In genomic region chr20:49890651-49891361, GRCh38 we compare ENCODE assay signal across 16 cellular contexts. TPM values are rescaled to one million over a fixed set of nuclear protein-coding genes. Genes with fewer than 3 reads are reported as not detected.
DNase-seq lines count a peak whose midpoint lies in the region; ATAC-seq, FAIRE-seq and TF ChIP-seq lines count a peak whose summit lies in the region.
"Had no signal": no experiment of that assay in that cellular context is flagged by ENCODE, and none has a peak within 500 bp of the region (broad histone marks: within the 10 kb centered on the region; RNA-seq: fewer than 3 reads in every experiment).

No MANE protein-coding gene starts in this region.

- H3K27ac ChIP-seq in H1 (ENCODE audit: low read depth, low read length) (no peak overlapping the region), uterus (peak overlapping the region; percentile 58 to 68)
- no peak overlapping the region for H3K27ac ChIP-seq in naive thymus-derived CD4-positive, alpha-beta T cell (ENCODE audit: low read depth, low read length)
- H3K27ac ChIP-seq: gastrocnemius medialis had no signal

- no peak for TF ChIP-seq POLR2A in H1 (IDR thresholded peaks at IDR 0.05; ENCODE audit: control extremely low read depth in 1 of 2, low read depth in 2 of 2, low read length in 2 of 2)
- TF ChIP-seq POLR2A in uterus (IDR thresholded peaks at IDR 0.05) = no peak

- peak overlapping the region; percentile 40 for H3K27ac Mint-ChIP-seq in stimulated activated naive CD8-positive, alpha-beta T cell treated with anti-CD3 and anti-CD28 coated beads, Interleukin-15, Interleukin-2, amounts not matched to agents 100 ng/mL and 50 ng/mL, for 24 hours
- H3K27ac Mint-ChIP-seq in stimulated activated naive CD8-positive, alpha-beta T cell treated with anti-CD3 and anti-CD28 coated beads, Interleukin-15, amount 100 ng/mL, for 72 hours = peak overlapping the region in 1 of 2 donors; percentile 40
- H3K27ac Mint-ChIP-seq in naive thymus-derived CD4-positive, alpha-beta T cell = peak overlapping the region in 1 of 9 donors; percentile 41
- no peak overlapping the region for H3K27ac Mint-ChIP-seq in activated T-helper 17 cell treated with anti-CD3 and anti-CD28 coated beads, Interleukin-2, amount 50 U/mL, for 72 hours
- no peak overlapping the region for H3K27ac Mint-ChIP-seq in stimulated activated memory B cell treated with anti-CD40 and anti-IgM and Interleukin-4, amounts not matched to agents 10 μg/mL and 1 μg/mL and 100 μg/mL, for 72 hours
- H3K27ac Mint-ChIP-seq: activated naive CD8-positive, alpha-beta T cell treated with anti-CD3 and anti-CD28 coated beads, Interleukin-2, amount 50 U/mL, for 24 hours had no signal

- H3K36me3 ChIP-seq in H1 (ENCODE audit: control insufficient read depth in 2 of 4, insufficient read depth in 4 of 4, low read length in 3 of 4) (no peaks in the 10 kb centered on the region), uterus (no peaks in the 10 kb centered on the region)
- H3K36me3 ChIP-seq in naive thymus-derived CD4-positive, alpha-beta T cell (ENCODE audit: control insufficient read depth in 2 of 3, insufficient read depth in 3 of 3, low read length in 3 of 3) = peaks cover 0 to 25% (median 0%) of the 10 kb centered on the region in 3 experiments

- TF ChIP-seq CTCF in H1 (IDR thresholded peaks at IDR 0.05; ENCODE audit: control extremely low read depth in 1 of 3, insufficient read depth in 1 of 3, low read depth in 1 of 3, low read length in 3 of 3) (no peak), uterus (IDR thresholded peaks at IDR 0.05) (no peak)

- H2BK5ac ChIP-seq in H1 (ENCODE audit: low read depth, low read length) = no peak overlapping the region

- no peak for FAIRE-seq in H1 (lab: Jason Lieb, UNC)
- FAIRE-seq: GM12878, H54 had no signal

- ATAC-seq in stimulated activated naive CD8-positive, alpha-beta T cell treated with anti-CD3 and anti-CD28 coated beads, Interleukin-15, amount 100 ng/mL, for 72 hours = no peak
- peak; percentile 48 for ATAC-seq in naive thymus-derived CD4-positive, alpha-beta T cell
- ATAC-seq in activated T-helper 17 cell treated with anti-CD3 and anti-CD28 coated beads, Interleukin-2, amount 50 U/mL, for 72 hours (replicated peaks) = no peak
- ATAC-seq in HG02938 (IDR thresholded peaks at IDR 0.05; ENCODE audit: unreplicated experiment) = no peak
- no peak for ATAC-seq in stimulated activated memory B cell treated with anti-CD40 and anti-IgM and Interleukin-4, amounts not matched to agents 10 μg/mL and 1 μg/mL and 100 μg/mL, for 72 hours
- ATAC-seq: activated naive CD8-positive, alpha-beta T cell treated with anti-CD3 and anti-CD28 coated beads, Interleukin-2, amount 50 U/mL, for 24 hours; gastrocnemius medialis; GM12878 had no signal

- H4K8ac ChIP-seq in H1 (ENCODE audit: extremely low read depth, insufficient read depth, low read length) = peak overlapping the region; percentile 72; the same call in 1 of the 2 replicates

- H3K4ac ChIP-seq in H1 (replicated peaks; ENCODE audit: insufficient read length, low read depth, low read length) = no peak overlapping the region

- no peaks in the 10 kb centered on the region for H3K23me2 ChIP-seq in H1 (ENCODE audit: low read depth, low read length)

- 0 out of 2 replicates have a peak overlapping the region, but pooled peaks have one; percentile 10 for H2AK5ac ChIP-seq in H1 (ENCODE audit: low read depth, low read length)

- no peaks in the 10 kb centered on the region for H3K79me1 ChIP-seq in H1 (ENCODE audit: low read depth, low read length)

- no peaks in the 10 kb centered on the region for H3K27me3 Mint-ChIP-seq in stimulated activated naive CD8-positive, alpha-beta T cell treated with anti-CD3 and anti-CD28 coated beads, Interleukin-15, Interleukin-2, amounts not matched to agents 100 ng/mL and 50 ng/mL, for 24 hours
- no peaks in the 10 kb centered on the region for H3K27me3 Mint-ChIP-seq in stimulated activated naive CD8-positive, alpha-beta T cell treated with anti-CD3 and anti-CD28 coated beads, Interleukin-15, amount 100 ng/mL, for 72 hours
- no peaks in the 10 kb centered on the region for H3K27me3 Mint-ChIP-seq in naive thymus-derived CD4-positive, alpha-beta T cell
- no peaks in the 10 kb centered on the region for H3K27me3 Mint-ChIP-seq in activated T-helper 17 cell treated with anti-CD3 and anti-CD28 coated beads, Interleukin-2, amount 50 U/mL, for 72 hours
- H3K27me3 Mint-ChIP-seq in stimulated activated memory B cell treated with anti-CD40 and anti-IgM and Interleukin-4, amounts not matched to agents 10 μg/mL and 1 μg/mL and 100 μg/mL, for 72 hours = no peaks in the 10 kb centered on the region
- H3K27me3 Mint-ChIP-seq: activated naive CD8-positive, alpha-beta T cell treated with anti-CD3 and anti-CD28 coated beads, Interleukin-2, amount 50 U/mL, for 24 hours had no signal

- peaks cover 21% of the 10 kb centered on the region for H3K36me3 Mint-ChIP-seq in stimulated activated naive CD8-positive, alpha-beta T cell treated with anti-CD3 and anti-CD28 coated beads, Interleukin-15, Interleukin-2, amounts not matched to agents 100 ng/mL and 50 ng/mL, for 24 hours (ENCODE audit: low read depth)
- H3K36me3 Mint-ChIP-seq in naive thymus-derived CD4-positive, alpha-beta T cell = peaks cover 0 to 17% (median 4%) of the 10 kb centered on the region in 5 donors
- peaks cover 44% of the 10 kb centered on the region for H3K36me3 Mint-ChIP-seq in activated T-helper 17 cell treated with anti-CD3 and anti-CD28 coated beads, Interleukin-2, amount 50 U/mL, for 72 hours (ENCODE audit: low read depth)
- peaks cover 34% of the 10 kb centered on the region for H3K36me3 Mint-ChIP-seq in stimulated activated memory B cell treated with anti-CD40 and anti-IgM and Interleukin-4, amounts not matched to agents 10 μg/mL and 1 μg/mL and 100 μg/mL, for 72 hours

- no peak overlapping the region for H3K14ac ChIP-seq in H1 (ENCODE audit: insufficient read length)

- H3K4me2 ChIP-seq in H1 (ENCODE audit: insufficient read depth in 1 of 2, low read depth in 2 of 2, low read length in 2 of 2) = no peak overlapping the region

- no peak overlapping the region for H2AFZ ChIP-seq in H1 (ENCODE audit: low read length)

- no peak overlapping the region for H3K23ac ChIP-seq in H1 (ENCODE audit: insufficient read length)

- H3K4me3 ChIP-seq in H1 (ENCODE audit: extremely low read depth in 1 of 4, insufficient read depth in 2 of 4, low read depth in 3 of 4, low read length in 4 of 4) (no peak overlapping the region), uterus (no peak overlapping the region)
- H3K4me3 ChIP-seq in naive thymus-derived CD4-positive, alpha-beta T cell (ENCODE audit: low read length) = no peak overlapping the region
- H3K4me3 ChIP-seq: gastrocnemius medialis, GM12878 had no signal

- H3K18ac ChIP-seq in H1 (ENCODE audit: extremely low read depth, low read length) = no peak overlapping the region

- no peaks in the 10 kb centered on the region for H3K9me3 ChIP-seq in H1 (ENCODE audit: insufficient read depth in 2 of 2, low read depth in 1 of 2, low read length in 1 of 2)
- no peaks in the 10 kb centered on the region for H3K9me3 ChIP-seq in naive thymus-derived CD4-positive, alpha-beta T cell (ENCODE audit: control insufficient read depth in 2 of 3, low read length in 3 of 3)
- no peaks in the 10 kb centered on the region for H3K9me3 ChIP-seq in uterus
- H3K9me3 ChIP-seq: gastrocnemius medialis had no signal

- no peak overlapping the region for H2BK12ac ChIP-seq in H1 (ENCODE audit: low read depth, low read length)

- H3K56ac ChIP-seq in H1 (replicated peaks; ENCODE audit: insufficient read length, low read depth, low read length) = no peak overlapping the region

- CTCF ChIA-PET in H1 (lab: Charles Lee; ENCODE audit: partially characterized antibody) = interaction anchor here (0.5 to 12.8 kb wide), 22 partner anchors 16 to 659 kb away, joined by 3 to 199 read pairs (median 5); partner anchors contain the start of gene SLC9A8
- CTCF ChIA-PET in naive thymus-derived CD4-positive, alpha-beta T cell (lab: Charles Lee) = no interaction called here

- H3K27me3 ChIP-seq in H1 (replicated peaks in 1 of 4; ENCODE audit: control insufficient read depth in 3 of 4, extremely low read depth in 1 of 4, insufficient read depth in 3 of 4, low read length in 3 of 4) (no peaks in the 10 kb centered on the region), uterus (no peaks in the 10 kb centered on the region)
- H3K27me3 ChIP-seq in naive thymus-derived CD4-positive, alpha-beta T cell (ENCODE audit: control insufficient read depth in 2 of 2, insufficient read depth in 2 of 2, low read length in 2 of 2) = no peaks in the 10 kb centered on the region
- H3K27me3 ChIP-seq: gastrocnemius medialis had no signal

- no peak for TF ChIP-seq RAD21 in H1 (IDR thresholded peaks at IDR 0.05 in 1 of 2, conservative IDR thresholded peaks at IDR 0.05 in 1 of 2; ENCODE audit: low read depth in 2 of 2, low read length in 2 of 2)

- no peak for DNase-seq in stimulated activated naive CD8-positive, alpha-beta T cell treated with anti-CD3 and anti-CD28 coated beads, Interleukin-15, amount 100 ng/mL, for 72 hours
- DNase-seq in H1 (ENCODE audit: low read depth in 1 of 2, low spot score in 2 of 2) (no peak), uterus (peak in 1 of 2 donors; percentile 43)
- DNase-seq in naive thymus-derived CD4-positive, alpha-beta T cell = no peak
- DNase-seq: activated naive CD8-positive, alpha-beta T cell treated with anti-CD3 and anti-CD28 coated beads, Interleukin-2, amount 50 U/mL, for 24 hours; DMS53; NCI-H1092; NCI-H510A treated with DMSO at 0.1 percent for 48 hours; stimulated activated CD8-positive, alpha-beta memory T cell treated with anti-CD3 and anti-CD28 coated beads, Interleukin-4, amount 100 ng/mL, for 48 hours had no signal

- peak overlapping the region; percentile 15 for H4K91ac ChIP-seq in H1 (replicated peaks; ENCODE audit: insufficient read length, low read length)

- TF ChIP-seq EP300 in H1 (IDR thresholded peaks at IDR 0.05; ENCODE audit: borderline replicate concordance in 1 of 2, low read depth in 2 of 2, low read length in 2 of 2) = no peak

- no peak overlapping the region for H3K9ac ChIP-seq in H1 (replicated peaks in 1 of 4; ENCODE audit: extremely low read depth in 1 of 4, low read depth in 3 of 4, low read length in 3 of 4)

- no peak overlapping the region for H2BK20ac ChIP-seq in H1 (ENCODE audit: low read length)

- peaks cover 0 to 4% of the 10 kb centered on the region in 2 experiments for H4K20me1 ChIP-seq in H1 (replicated peaks in 1 of 2; ENCODE audit: control insufficient read depth in 1 of 2, insufficient read depth in 2 of 2, low read length in 2 of 2)

- no peak overlapping the region for H4K5ac ChIP-seq in H1 (ENCODE audit: insufficient read length, low read depth, low read length)

- POLR2A ChIA-PET in H1 (lab: Charles Lee; ENCODE audit: partially characterized antibody) = interaction anchor here (1.5 to 3.5 kb wide), 3 partner anchors 12 to 23 kb away, joined by 3 to 17 read pairs (median 7); partner anchors contain the start of gene SPATA2
- POLR2A ChIA-PET in naive thymus-derived CD4-positive, alpha-beta T cell (lab: Charles Lee) = no interaction called here

- H3K9me3 Mint-ChIP-seq in stimulated activated naive CD8-positive, alpha-beta T cell treated with anti-CD3 and anti-CD28 coated beads, Interleukin-15, Interleukin-2, amounts not matched to agents 100 ng/mL and 50 ng/mL, for 24 hours = no peaks in the 10 kb centered on the region
- no peaks in the 10 kb centered on the region for H3K9me3 Mint-ChIP-seq in stimulated activated naive CD8-positive, alpha-beta T cell treated with anti-CD3 and anti-CD28 coated beads, Interleukin-15, amount 100 ng/mL, for 72 hours
- H3K9me3 Mint-ChIP-seq in naive thymus-derived CD4-positive, alpha-beta T cell = no peaks in the 10 kb centered on the region
- H3K9me3 Mint-ChIP-seq in activated T-helper 17 cell treated with anti-CD3 and anti-CD28 coated beads, Interleukin-2, amount 50 U/mL, for 72 hours = no peaks in the 10 kb centered on the region
- H3K9me3 Mint-ChIP-seq in stimulated activated memory B cell treated with anti-CD40 and anti-IgM and Interleukin-4, amounts not matched to agents 10 μg/mL and 1 μg/mL and 100 μg/mL, for 72 hours = no peaks in the 10 kb centered on the region
- H3K9me3 Mint-ChIP-seq: activated naive CD8-positive, alpha-beta T cell treated with anti-CD3 and anti-CD28 coated beads, Interleukin-2, amount 50 U/mL, for 24 hours had no signal

- H3K4me1 ChIP-seq in H1 (replicated peaks in 1 of 4; ENCODE audit: control insufficient read depth in 3 of 4, insufficient read depth in 4 of 4, low read length in 3 of 4) = peaks cover 0 to 19% (median 11%) of the 10 kb centered on the region in 4 experiments; a peak in 5 of 7 replicates
- peaks cover 0 to 7% of the 10 kb centered on the region in 2 donors for H3K4me1 ChIP-seq in naive thymus-derived CD4-positive, alpha-beta T cell (ENCODE audit: control insufficient read depth in 2 of 2, insufficient read depth in 2 of 2, low read length in 2 of 2)
- peaks cover 0 to 6% of the 10 kb centered on the region in 2 donors for H3K4me1 ChIP-seq in uterus

- WGBS in H1 (ENCODE audit: extremely low coverage in 1 of 2, insufficient coverage in 1 of 2, insufficient read length in 1 of 2, insufficient replicate concordance in 2 of 2, low coverage in 1 of 2, low lambda C conversion rate in 2 of 2, missing lambda C conversion rate in 1 of 2), 2 experiments = 77% methylated on average over 17 of the region's 17 CpGs; no CpG with 5 or more reads in 1 of the 2 experiments

- intact Hi-C loops in naive thymus-derived CD4-positive, alpha-beta T cell (cut with micrococcal nuclease) = no loop called here
- intact Hi-C loops in uterus (cut with DNase I; ENCODE audit: low total_unique reads) = no loop called here

- H3K79me2 ChIP-seq in H1 (ENCODE audit: control insufficient read depth in 1 of 2, insufficient read depth in 2 of 2, low read length in 2 of 2) = no peaks in the 10 kb centered on the region

- no peak overlapping the region for H3K4me3 Mint-ChIP-seq in stimulated activated naive CD8-positive, alpha-beta T cell treated with anti-CD3 and anti-CD28 coated beads, Interleukin-15, Interleukin-2, amounts not matched to agents 100 ng/mL and 50 ng/mL, for 24 hours
- no peak overlapping the region for H3K4me3 Mint-ChIP-seq in stimulated activated naive CD8-positive, alpha-beta T cell treated with anti-CD3 and anti-CD28 coated beads, Interleukin-15, amount 100 ng/mL, for 72 hours
- H3K4me3 Mint-ChIP-seq in naive thymus-derived CD4-positive, alpha-beta T cell = no peak overlapping the region
- H3K4me3 Mint-ChIP-seq in activated T-helper 17 cell treated with anti-CD3 and anti-CD28 coated beads, Interleukin-2, amount 50 U/mL, for 72 hours = no peak overlapping the region
- H3K4me3 Mint-ChIP-seq in stimulated activated memory B cell treated with anti-CD40 and anti-IgM and Interleukin-4, amounts not matched to agents 10 μg/mL and 1 μg/mL and 100 μg/mL, for 72 hours = no peak overlapping the region
- H3K4me3 Mint-ChIP-seq: activated naive CD8-positive, alpha-beta T cell treated with anti-CD3 and anti-CD28 coated beads, Interleukin-2, amount 50 U/mL, for 24 hours had no signal

- H2BK120ac ChIP-seq in H1 (replicated peaks; ENCODE audit: low read depth, low read length) = no peak overlapping the region

- H2BK15ac ChIP-seq in H1 (ENCODE audit: low read length) = no peak overlapping the region

- peaks cover 41% of the 10 kb centered on the region for H3K4me1 Mint-ChIP-seq in stimulated activated naive CD8-positive, alpha-beta T cell treated with anti-CD3 and anti-CD28 coated beads, Interleukin-15, Interleukin-2, amounts not matched to agents 100 ng/mL and 50 ng/mL, for 24 hours (ENCODE audit: low read depth)
- peaks cover 43% of the 10 kb centered on the region for H3K4me1 Mint-ChIP-seq in stimulated activated naive CD8-positive, alpha-beta T cell treated with anti-CD3 and anti-CD28 coated beads, Interleukin-15, amount 100 ng/mL, for 72 hours
- peaks cover 4 to 33% (median 10%) of the 10 kb centered on the region in 7 donors for H3K4me1 Mint-ChIP-seq in naive thymus-derived CD4-positive, alpha-beta T cell
- H3K4me1 Mint-ChIP-seq in activated T-helper 17 cell treated with anti-CD3 and anti-CD28 coated beads, Interleukin-2, amount 50 U/mL, for 72 hours = peaks cover 27% of the 10 kb centered on the region
- peaks cover 36% of the 10 kb centered on the region for H3K4me1 Mint-ChIP-seq in stimulated activated memory B cell treated with anti-CD40 and anti-IgM and Interleukin-4, amounts not matched to agents 10 μg/mL and 1 μg/mL and 100 μg/mL, for 72 hours

RNA-seq across cellular contexts. Expression of gene SPATA2, which starts 24.5 kb away (rescaled TPM):
- total RNA-seq in H1 (2021; fragmentation: NEBNext Ultra II Directional; extraction: Animal tissue kit (Norgen Biotek cat#: 25700)) = 11.9 and 13.0 TPM in 2 replicates
- 11.0 and 15.4 TPM in 2 replicates for polyA plus RNA-seq in H1 (2011; rRNA removed)
- 6.4 TPM for polyA plus RNA-seq in H1 (2011; cell fraction: cytosol; rRNA removed)
- 7.7 TPM for polyA plus RNA-seq in H1 (2011; cell fraction: nucleus; rRNA removed)
- polyA plus RNA-seq in H1 (2012, experiment 1 of 2) = 10.4 to 11.7 TPM (median 11.1 TPM) in 4 replicates
- 12.2 TPM for polyA plus RNA-seq in H1 (2012, experiment 2 of 2)
- polyA plus RNA-seq in H1 (2013, experiment 1 of 2) = 10.6 TPM
- polyA plus RNA-seq in H1 (2013, experiment 2 of 2) = 10.6 TPM
- 6.1 and 8.1 TPM in 2 replicates for polyA minus RNA-seq in H1 (2011; rRNA and poly(A)+ RNA removed)
- polyA minus RNA-seq in H1 (2011; cell fraction: cytosol; rRNA and poly(A)+ RNA removed) = 6.4 TPM
- polyA minus RNA-seq in H1 (2011; cell fraction: nucleus; rRNA and poly(A)+ RNA removed) = 6.7 TPM
- total RNA-seq in naive thymus-derived CD4-positive, alpha-beta T cell = 10 to 100 TPM in 2 of 5 experiments, 1 to 10 TPM in 3; 9.0 to 18.4 (median 10.0) TPM
- 1 to 10 TPM; 2.7 to 7.4 TPM for polyA plus RNA-seq in naive thymus-derived CD4-positive, alpha-beta T cell
- 1 to 10 TPM; 2.4 to 9.2 (median 3.5) TPM for total RNA-seq in uterus
- total RNA-seq in activated T-helper 17 cell treated with anti-CD3 and anti-CD28 coated beads, Interleukin-2, amount 50 U/mL, for 72 hours = 10 to 100 TPM in 1 of 2 donors, 1 to 10 TPM in 1; 5.5 to 10.3 TPM

RNA-seq across cellular contexts. Expression of gene RNF114, which starts 45.4 kb away (rescaled TPM):
- 81.7 and 82.0 TPM in 2 replicates for total RNA-seq in H1 (2021; fragmentation: NEBNext Ultra II Directional; extraction: Animal tissue kit (Norgen Biotek cat#: 25700))
- 89.9 and 158 TPM in 2 replicates for polyA plus RNA-seq in H1 (2011; rRNA removed)
- polyA plus RNA-seq in H1 (2011; cell fraction: cytosol; rRNA removed) = 160 TPM
- 99.9 TPM for polyA plus RNA-seq in H1 (2011; cell fraction: nucleus; rRNA removed)
- 66.8 to 91.7 TPM (median 75.1 TPM) in 4 replicates for polyA plus RNA-seq in H1 (2012, experiment 1 of 2)
- 39.6 TPM for polyA plus RNA-seq in H1 (2012, experiment 2 of 2)
- 51.2 TPM for polyA plus RNA-seq in H1 (2013, experiment 1 of 2)
- polyA plus RNA-seq in H1 (2013, experiment 2 of 2) = 51.8 TPM
- polyA minus RNA-seq in H1 (2011; rRNA and poly(A)+ RNA removed) = 62.2 and 63.1 TPM in 2 replicates
- 69.6 TPM for polyA minus RNA-seq in H1 (2011; cell fraction: cytosol; rRNA and poly(A)+ RNA removed)
- 40.6 TPM for polyA minus RNA-seq in H1 (2011; cell fraction: nucleus; rRNA and poly(A)+ RNA removed)
- 100 to 1,000 TPM in 3 of 5 experiments, 10 to 100 TPM in 2; 67.1 to 113 (median 101) TPM for total RNA-seq in naive thymus-derived CD4-positive, alpha-beta T cell
- polyA plus RNA-seq in naive thymus-derived CD4-positive, alpha-beta T cell = 100 to 1,000 TPM; 130 to 143 TPM
- total RNA-seq in uterus = 100 to 1,000 TPM in 2 of 4 donors, 10 to 100 TPM in 2; 37.6 to 118 (median 88.0) TPM
- total RNA-seq in activated T-helper 17 cell treated with anti-CD3 and anti-CD28 coated beads, Interleukin-2, amount 50 U/mL, for 72 hours = 10 to 100 TPM; 59.8 to 65.0 TPM

Comparison
In these comparisons a context has a peak if more than half of its experiments do, and no peak if none do; other contexts are left out.
1. H3K27ac ChIP-seq: peak in uterus (2 of 2); none in H1 (single experiment) and naive thymus-derived CD4-positive, alpha-beta T cell (single experiment).